Comparison of ENCODE assay signal across 9 cellular contexts in genomic region chr2:2104331-2104730, GRCh38.
"Had no signal": no experiment of that assay in that cellular context is flagged by ENCODE, and none has a peak within 500 bp of the region (broad histone marks: within the 10 kb centered on the region; RNA-seq: fewer than 3 reads in every experiment).

No MANE protein-coding gene starts in this region.

- DNase-seq: GOT3, H9, HCEC 1CT, KBM-7 had no signal

- H3K27ac ChIP-seq: HL-60, KMS-11 had no signal

- H3K4me3 Mint-ChIP-seq: H9, IgD-negative memory B cell had no signal

- H3K27ac Mint-ChIP-seq: H9, IgD-negative memory B cell had no signal

- H3K4me1 Mint-ChIP-seq: IgD-negative memory B cell had no signal

- ATAC-seq: HepG2 had no signal

- H3K36me3 Mint-ChIP-seq: IgD-negative memory B cell had no signal

- H3K9ac ChIP-seq: KMS-11 had no signal

- FAIRE-seq: H54, HepG2 had no signal

- H3K4me2 ChIP-seq: KMS-11 had no signal
